Comparison of ENCODE assay signal across 1 cellular context in genomic region chr17:78966123-78966813, GRCh38.
TF ChIP-seq lines count a peak whose summit lies in the region.

No MANE protein-coding gene starts in this region.

TF ChIP-seq in HepG2, 621 proteins besides CTCF, POLR2A, EP300 and RAD21:
- no peak for TF ChIP-seq EED (CRISPR knock-in tag; IDR thresholded peaks at IDR 0.05)
- 0 out of 2 replicates have a peak, but pooled peaks have one; percentile 0 for TF ChIP-seq HOXA3 (CRISPR knock-in tag; IDR thresholded peaks at IDR 0.05)
- 0 out of 2 replicates have a peak, but pooled peaks have one; percentile 8 for TF ChIP-seq POLR2G (IDR thresholded peaks at IDR 0.05; ENCODE audit: low read depth, low read length)
